In the genomic region with DNA sequence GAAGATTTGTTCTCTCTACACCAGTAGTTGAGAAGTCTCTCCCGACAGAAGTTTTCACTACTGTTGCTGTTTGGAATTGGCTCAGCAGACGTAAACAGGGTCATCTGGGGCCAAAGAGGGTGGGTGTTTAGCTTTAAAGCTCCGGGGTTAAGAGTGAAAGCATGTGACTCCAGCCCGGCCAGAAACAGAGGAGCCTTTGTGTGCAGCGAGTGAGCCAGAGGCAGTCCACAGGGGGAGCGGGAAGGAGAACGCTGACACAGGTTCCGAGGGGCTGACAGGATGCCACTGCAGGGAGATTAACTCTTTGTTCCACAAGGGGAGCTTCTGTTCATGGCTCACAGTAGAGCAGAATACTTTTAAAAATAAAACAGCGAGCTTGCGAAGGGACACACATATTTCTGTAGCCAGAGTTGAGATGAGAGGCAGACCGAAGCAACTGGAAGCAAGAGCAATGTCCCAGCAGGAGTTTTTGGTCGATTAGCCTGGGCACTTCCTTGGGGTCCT, we compare ENCODE assay signal across 1 cellular context.
TF ChIP-seq lines count a peak whose summit lies in the region.

No MANE protein-coding gene starts in this region.

TF ChIP-seq in HepG2, 621 proteins besides CTCF, POLR2A, EP300 and RAD21 (continued from another document and continues in another):
- TF ChIP-seq, protein P1, sequence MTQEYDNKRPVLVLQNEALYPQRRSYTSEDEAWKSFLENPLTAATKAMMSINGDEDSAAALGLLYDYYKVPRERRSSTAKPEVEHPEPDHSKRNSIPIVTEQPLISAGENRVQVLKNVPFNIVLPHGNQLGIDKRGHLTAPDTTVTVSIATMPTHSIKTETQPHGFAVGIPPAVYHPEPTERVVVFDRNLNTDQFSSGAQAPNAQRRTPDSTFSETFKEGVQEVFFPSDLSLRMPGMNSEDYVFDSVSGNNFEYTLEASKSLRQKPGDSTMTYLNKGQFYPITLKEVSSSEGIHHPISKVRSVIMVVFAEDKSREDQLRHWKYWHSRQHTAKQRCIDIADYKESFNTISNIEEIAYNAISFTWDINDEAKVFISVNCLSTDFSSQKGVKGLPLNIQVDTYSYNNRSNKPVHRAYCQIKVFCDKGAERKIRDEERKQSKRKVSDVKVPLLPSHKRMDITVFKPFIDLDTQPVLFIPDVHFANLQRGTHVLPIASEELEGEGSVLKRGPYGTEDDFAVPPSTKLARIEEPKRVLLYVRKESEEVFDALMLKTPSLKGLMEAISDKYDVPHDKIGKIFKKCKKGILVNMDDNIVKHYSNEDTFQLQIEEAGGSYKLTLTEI (CRISPR knock-in tag; conservative IDR thresholded peaks at IDR 0.05): no peak
- TF ChIP-seq MAX (IDR thresholded peaks at IDR 0.05) (peak; percentile 79), KDM6A (CRISPR knock-in tag; IDR thresholded peaks at IDR 0.05; ENCODE audit: low read depth) (0 out of 2 replicates have a peak, but pooled peaks have one; percentile 25), HNF4A (CRISPR knock-in tag; IDR thresholded peaks at IDR 0.05) (peak; percentile 63), ARHGAP35 (CRISPR knock-in tag; IDR thresholded peaks at IDR 0.05; ENCODE audit: borderline replicate concordance) (no peak), ZNF136 (CRISPR knock-in tag; IDR thresholded peaks at IDR 0.05; ENCODE audit: low read depth) (no peak; the same call in 1 of the 2 replicates), PAF1 (CRISPR knock-in tag; IDR thresholded peaks at IDR 0.05) (no peak), ZNF296 (CRISPR knock-in tag; conservative IDR thresholded peaks at IDR 0.05) (no peak), TRAFD1 (CRISPR knock-in tag; IDR thresholded peaks at IDR 0.05; ENCODE audit: borderline replicate concordance) (no peak), ZNF18 (CRISPR knock-in tag; IDR thresholded peaks at IDR 0.05; ENCODE audit: insufficient replicate concordance) (peak; percentile 22), ETS1 (CRISPR knock-in tag; IDR thresholded peaks at IDR 0.05) (no peak), TAF15 (IDR thresholded peaks at IDR 0.05; ENCODE audit: low read depth, low read length, poor library complexity, severe bottlenecking) (no peak), EZH2 (conservative IDR thresholded peaks at IDR 0.05; ENCODE audit: low read depth, low read length) (no peak), KDM3A (CRISPR knock-in tag; IDR thresholded peaks at IDR 0.05; ENCODE audit: low read depth) (no peak), PHF5A (CRISPR knock-in tag; IDR thresholded peaks at IDR 0.05; ENCODE audit: low read depth, unreplicated experiment) (peak; percentile 61), MAFG (CRISPR knock-in tag; IDR thresholded peaks at IDR 0.05) (no peak), CC2D1A (CRISPR knock-in tag; IDR thresholded peaks at IDR 0.05) (no peak), KDM2A (CRISPR knock-in tag; IDR thresholded peaks at IDR 0.05; ENCODE audit: borderline replicate concordance, low read depth) (peak; percentile 66; the same call in 1 of the 2 replicates), KDM1A (CRISPR knock-in tag; IDR thresholded peaks at IDR 0.05) (no peak), ZNF580 (CRISPR knock-in tag; IDR thresholded peaks at IDR 0.05; ENCODE audit: borderline replicate concordance, low read depth) (no peak), SP1 (IDR thresholded peaks at IDR 0.05) (no peak), SP1 (CRISPR knock-in tag; IDR thresholded peaks at IDR 0.05) (no peak; the same call in 1 of the 2 replicates), ZNF33A (CRISPR knock-in tag; IDR thresholded peaks at IDR 0.05; ENCODE audit: borderline replicate concordance) (no peak), ZNF280D (CRISPR knock-in tag; IDR thresholded peaks at IDR 0.05) (no peak), TBL1XR1 (IDR thresholded peaks at IDR 0.05; ENCODE audit: borderline replicate concordance, low read length, partially characterized antibody) (peak; percentile 75), NFKB2 (CRISPR knock-in tag; IDR thresholded peaks at IDR 0.05; ENCODE audit: borderline replicate concordance) (no peak), ARNTL (CRISPR knock-in tag; IDR thresholded peaks at IDR 0.05) (peak; percentile 80; the same call in 1 of the 2 replicates), MLLT10 (CRISPR knock-in tag; IDR thresholded peaks at IDR 0.05) (no peak)
- TF ChIP-seq, protein P2, sequence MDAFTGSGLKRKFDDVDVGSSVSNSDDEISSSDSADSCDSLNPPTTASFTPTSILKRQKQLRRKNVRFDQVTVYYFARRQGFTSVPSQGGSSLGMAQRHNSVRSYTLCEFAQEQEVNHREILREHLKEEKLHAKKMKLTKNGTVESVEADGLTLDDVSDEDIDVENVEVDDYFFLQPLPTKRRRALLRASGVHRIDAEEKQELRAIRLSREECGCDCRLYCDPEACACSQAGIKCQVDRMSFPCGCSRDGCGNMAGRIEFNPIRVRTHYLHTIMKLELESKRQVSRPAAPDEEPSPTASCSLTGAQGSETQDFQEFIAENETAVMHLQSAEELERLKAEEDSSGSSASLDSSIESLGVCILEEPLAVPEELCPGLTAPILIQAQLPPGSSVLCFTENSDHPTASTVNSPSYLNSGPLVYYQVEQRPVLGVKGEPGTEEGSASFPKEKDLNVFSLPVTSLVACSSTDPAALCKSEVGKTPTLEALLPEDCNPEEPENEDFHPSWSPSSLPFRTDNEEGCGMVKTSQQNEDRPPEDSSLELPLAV (CRISPR knock-in tag; conservative IDR thresholded peaks at IDR 0.05; ENCODE audit: low read depth): no peak
- TF ChIP-seq, protein P3, sequence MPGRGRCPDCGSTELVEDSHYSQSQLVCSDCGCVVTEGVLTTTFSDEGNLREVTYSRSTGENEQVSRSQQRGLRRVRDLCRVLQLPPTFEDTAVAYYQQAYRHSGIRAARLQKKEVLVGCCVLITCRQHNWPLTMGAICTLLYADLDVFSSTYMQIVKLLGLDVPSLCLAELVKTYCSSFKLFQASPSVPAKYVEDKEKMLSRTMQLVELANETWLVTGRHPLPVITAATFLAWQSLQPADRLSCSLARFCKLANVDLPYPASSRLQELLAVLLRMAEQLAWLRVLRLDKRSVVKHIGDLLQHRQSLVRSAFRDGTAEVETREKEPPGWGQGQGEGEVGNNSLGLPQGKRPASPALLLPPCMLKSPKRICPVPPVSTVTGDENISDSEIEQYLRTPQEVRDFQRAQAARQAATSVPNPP (CRISPR knock-in tag; IDR thresholded peaks at IDR 0.05): no peak
- TF ChIP-seq, protein P4, sequence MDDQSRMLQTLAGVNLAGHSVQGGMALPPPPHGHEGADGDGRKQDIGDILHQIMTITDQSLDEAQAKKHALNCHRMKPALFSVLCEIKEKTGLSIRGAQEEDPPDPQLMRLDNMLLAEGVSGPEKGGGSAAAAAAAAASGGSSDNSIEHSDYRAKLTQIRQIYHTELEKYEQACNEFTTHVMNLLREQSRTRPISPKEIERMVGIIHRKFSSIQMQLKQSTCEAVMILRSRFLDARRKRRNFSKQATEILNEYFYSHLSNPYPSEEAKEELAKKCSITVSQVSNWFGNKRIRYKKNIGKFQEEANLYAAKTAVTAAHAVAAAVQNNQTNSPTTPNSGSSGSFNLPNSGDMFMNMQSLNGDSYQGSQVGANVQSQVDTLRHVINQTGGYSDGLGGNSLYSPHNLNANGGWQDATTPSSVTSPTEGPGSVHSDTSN (CRISPR knock-in tag; IDR thresholded peaks at IDR 0.05; ENCODE audit: borderline replicate concordance): no peak
- TF ChIP-seq, protein P5, sequence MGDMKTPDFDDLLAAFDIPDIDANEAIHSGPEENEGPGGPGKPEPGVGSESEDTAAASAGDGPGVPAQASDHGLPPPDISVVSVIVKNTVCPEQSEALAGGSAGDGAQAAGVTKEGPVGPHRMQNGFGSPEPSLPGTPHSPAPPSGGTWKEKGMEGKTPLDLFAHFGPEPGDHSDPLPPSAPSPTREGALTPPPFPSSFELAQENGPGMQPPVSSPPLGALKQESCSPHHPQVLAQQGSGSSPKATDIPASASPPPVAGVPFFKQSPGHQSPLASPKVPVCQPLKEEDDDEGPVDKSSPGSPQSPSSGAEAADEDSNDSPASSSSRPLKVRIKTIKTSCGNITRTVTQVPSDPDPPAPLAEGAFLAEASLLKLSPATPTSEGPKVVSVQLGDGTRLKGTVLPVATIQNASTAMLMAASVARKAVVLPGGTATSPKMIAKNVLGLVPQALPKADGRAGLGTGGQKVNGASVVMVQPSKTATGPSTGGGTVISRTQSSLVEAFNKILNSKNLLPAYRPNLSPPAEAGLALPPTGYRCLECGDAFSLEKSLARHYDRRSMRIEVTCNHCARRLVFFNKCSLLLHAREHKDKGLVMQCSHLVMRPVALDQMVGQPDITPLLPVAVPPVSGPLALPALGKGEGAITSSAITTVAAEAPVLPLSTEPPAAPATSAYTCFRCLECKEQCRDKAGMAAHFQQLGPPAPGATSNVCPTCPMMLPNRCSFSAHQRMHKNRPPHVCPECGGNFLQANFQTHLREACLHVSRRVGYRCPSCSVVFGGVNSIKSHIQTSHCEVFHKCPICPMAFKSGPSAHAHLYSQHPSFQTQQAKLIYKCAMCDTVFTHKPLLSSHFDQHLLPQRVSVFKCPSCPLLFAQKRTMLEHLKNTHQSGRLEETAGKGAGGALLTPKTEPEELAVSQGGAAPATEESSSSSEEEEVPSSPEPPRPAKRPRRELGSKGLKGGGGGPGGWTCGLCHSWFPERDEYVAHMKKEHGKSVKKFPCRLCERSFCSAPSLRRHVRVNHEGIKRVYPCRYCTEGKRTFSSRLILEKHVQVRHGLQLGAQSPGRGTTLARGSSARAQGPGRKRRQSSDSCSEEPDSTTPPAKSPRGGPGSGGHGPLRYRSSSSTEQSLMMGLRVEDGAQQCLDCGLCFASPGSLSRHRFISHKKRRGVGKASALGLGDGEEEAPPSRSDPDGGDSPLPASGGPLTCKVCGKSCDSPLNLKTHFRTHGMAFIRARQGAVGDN (CRISPR knock-in tag; IDR thresholded peaks at IDR 0.05): peak; percentile 50; the same call in 1 of the 2 replicates
- TF ChIP-seq, protein P6, sequence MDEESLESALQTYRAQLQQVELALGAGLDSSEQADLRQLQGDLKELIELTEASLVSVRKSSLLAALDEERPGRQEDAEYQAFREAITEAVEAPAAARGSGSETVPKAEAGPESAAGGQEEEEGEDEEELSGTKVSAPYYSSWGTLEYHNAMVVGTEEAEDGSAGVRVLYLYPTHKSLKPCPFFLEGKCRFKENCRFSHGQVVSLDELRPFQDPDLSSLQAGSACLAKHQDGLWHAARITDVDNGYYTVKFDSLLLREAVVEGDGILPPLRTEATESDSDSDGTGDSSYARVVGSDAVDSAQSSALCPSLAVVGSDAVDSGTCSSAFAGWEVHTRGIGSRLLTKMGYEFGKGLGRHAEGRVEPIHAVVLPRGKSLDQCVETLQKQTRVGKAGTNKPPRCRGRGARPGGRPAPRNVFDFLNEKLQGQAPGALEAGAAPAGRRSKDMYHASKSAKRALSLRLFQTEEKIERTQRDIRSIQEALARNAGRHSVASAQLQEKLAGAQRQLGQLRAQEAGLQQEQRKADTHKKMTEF (CRISPR knock-in tag; IDR thresholded peaks at IDR 0.05): peak; percentile 85
- TF ChIP-seq, protein P7, sequence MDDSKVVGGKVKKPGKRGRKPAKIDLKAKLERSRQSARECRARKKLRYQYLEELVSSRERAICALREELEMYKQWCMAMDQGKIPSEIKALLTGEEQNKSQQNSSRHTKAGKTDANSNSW (CRISPR knock-in tag; IDR thresholded peaks at IDR 0.05; ENCODE audit: borderline replicate concordance): no peak
